21 cellular contexts compared by ENCODE assay signal in the genomic region with DNA sequence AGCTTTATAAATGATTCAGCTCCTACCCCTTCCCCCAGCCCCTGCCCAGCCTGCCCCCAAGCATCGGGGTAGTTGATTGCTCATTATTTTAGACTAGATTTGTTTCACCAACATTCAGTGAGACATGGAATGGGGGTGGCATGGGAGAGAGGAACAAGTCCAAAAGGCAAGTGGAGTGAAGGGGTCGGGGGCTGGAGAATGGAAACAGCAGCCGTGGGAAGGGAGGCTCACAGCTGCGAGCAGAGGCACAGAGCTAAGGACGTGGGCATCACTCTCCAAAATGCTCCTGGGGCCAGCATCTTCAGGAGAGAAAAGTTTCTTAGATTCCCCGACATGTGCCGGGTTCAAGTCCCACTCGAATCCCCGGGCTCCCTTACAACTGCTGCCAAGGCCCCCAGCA. TPM values are rescaled to one million over a fixed set of nuclear protein-coding genes. Genes with fewer than 3 reads are reported as not detected.
DNase-seq lines count a peak whose midpoint lies in the region; ATAC-seq and TF ChIP-seq lines count a peak whose summit lies in the region.
"Had no signal": no experiment of that assay in that cellular context is flagged by ENCODE, and none has a peak within 500 bp of the region (broad histone marks: within the 10 kb centered on the region; RNA-seq: fewer than 3 reads in every experiment).

No MANE protein-coding gene starts in this region.

- H3K23ac ChIP-seq in H9 (ENCODE audit: insufficient read length, low read depth, low read length) (no peak overlapping the region), mesendoderm (ENCODE audit: low read length) (no peak overlapping the region)

- H3K27ac Mint-ChIP-seq in H9, result peak overlapping the region in 2 of 3 experiments; percentile 9 to 80; a peak in 4 of 7 replicates
- peak overlapping the region; percentile 89 for H3K27ac Mint-ChIP-seq in dendritic cell treated with granulocyte-macrophage colony-stimulating factor and Interleukin-4, amounts not matched to agents 40 ng/mL and 50 ng/mL, for 4 days
- H3K27ac Mint-ChIP-seq: CD14-positive monocyte; CD4-positive, alpha-beta T cell had no signal

- no peak overlapping the region for H2BK20ac ChIP-seq in H9 (ENCODE audit: low read depth, low read length, poor library complexity, severe bottlenecking)

- H3K79me1 ChIP-seq in H9 (ENCODE audit: insufficient read depth, low read depth, low read length, poor library complexity, severe bottlenecking), result no peaks in the 10 kb centered on the region
- no peaks in the 10 kb centered on the region for H3K79me1 ChIP-seq in mesendoderm (ENCODE audit: low read length)

- H3K14ac ChIP-seq in H9 (ENCODE audit: insufficient read depth, low read length), result peak overlapping the region; percentile 50; the same call in 1 of the 2 replicates

- H3K27me3 ChIP-seq in H9 (ENCODE audit: insufficient read depth, low read length), result no peaks in the 10 kb centered on the region
- no peaks in the 10 kb centered on the region for H3K27me3 ChIP-seq in mesendoderm (ENCODE audit: insufficient read depth, low read length, poor library complexity)
- H3K27me3 ChIP-seq: BE2C; BLaER1 treated with 17β-estradiol and CSF1 and Interleukin-3, amounts not matched to agents 10 nM and 100 nM had no signal

- H3K36me3 Mint-ChIP-seq in H9 (ENCODE audit: insufficient read depth in 1 of 3, low read depth in 3 of 3), result no peaks in the 10 kb centered on the region
- H3K36me3 Mint-ChIP-seq in dendritic cell treated with granulocyte-macrophage colony-stimulating factor and Interleukin-4, amounts not matched to agents 40 ng/mL and 50 ng/mL, for 4 days (ENCODE audit: low read depth), result peaks cover 10% of the 10 kb centered on the region
- H3K36me3 Mint-ChIP-seq: CD14-positive monocyte had no signal

- 0 out of 5 replicates have a peak overlapping the region, but pooled peaks of 1 of the 2 experiments have one; percentile 8 for H3K4me3 Mint-ChIP-seq in H9
- no peak overlapping the region for H3K4me3 Mint-ChIP-seq in dendritic cell treated with granulocyte-macrophage colony-stimulating factor and Interleukin-4, amounts not matched to agents 40 ng/mL and 50 ng/mL, for 4 days
- H3K4me3 Mint-ChIP-seq: CD14-positive monocyte; CD4-positive, alpha-beta T cell had no signal

- no peaks in the 10 kb centered on the region for H3K27me3 Mint-ChIP-seq in H9 (ENCODE audit: low read depth)
- H3K27me3 Mint-ChIP-seq in dendritic cell treated with granulocyte-macrophage colony-stimulating factor and Interleukin-4, amounts not matched to agents 40 ng/mL and 50 ng/mL, for 4 days, result peaks cover 2% of the 10 kb centered on the region
- H3K27me3 Mint-ChIP-seq: CD4-positive, alpha-beta T cell had no signal

- H4K20me1 ChIP-seq in H9 (ENCODE audit: control insufficient read depth, insufficient read depth, insufficient read length), result no peaks in the 10 kb centered on the region
- H4K20me1 ChIP-seq: BLaER1 treated with 17β-estradiol and CSF1 and Interleukin-3, amounts not matched to agents 10 nM and 100 nM had no signal

- H3K56ac ChIP-seq in H9 (ENCODE audit: insufficient read length, low read depth, low read length) (no peak overlapping the region), mesendoderm (ENCODE audit: low read length) (no peak overlapping the region)

- H3K4me1 ChIP-seq in H9 (ENCODE audit: insufficient read depth, low read length) (peaks cover 7% of the 10 kb centered on the region; the same call in 1 of the 2 replicates), mesendoderm (ENCODE audit: control insufficient read depth, low read depth, low read length) (peaks cover 10% of the 10 kb centered on the region)
- H3K4me1 ChIP-seq: HAP-1 had no signal

- peaks cover 51 to 59% of the 10 kb centered on the region in 2 experiments for H3K4me1 Mint-ChIP-seq in H9
- peaks cover 83% of the 10 kb centered on the region for H3K4me1 Mint-ChIP-seq in dendritic cell treated with granulocyte-macrophage colony-stimulating factor and Interleukin-4, amounts not matched to agents 40 ng/mL and 50 ng/mL, for 4 days (ENCODE audit: low read depth)

- no peak for ATAC-seq in Right ventricle myocardium inferior
- no peak for ATAC-seq in HG03565 (IDR thresholded peaks at IDR 0.05; ENCODE audit: unreplicated experiment)

- H3K79me2 ChIP-seq in H9 (ENCODE audit: insufficient read depth, low read length), result no peaks in the 10 kb centered on the region
- no peaks in the 10 kb centered on the region for H3K79me2 ChIP-seq in mesendoderm (ENCODE audit: control insufficient read depth, insufficient read depth, low read length)

- no peak overlapping the region for H2BK5ac ChIP-seq in H9 (ENCODE audit: insufficient read length, low read length)
- H2BK5ac ChIP-seq in mesendoderm (ENCODE audit: low read length), result no peak overlapping the region

- intact Hi-C loops in Right ventricle myocardium inferior (cut with DNase I), result no loop called here
- intact Hi-C loops in cardiac septum (cut with DNase I), result no loop called here
- intact Hi-C loops in dendritic cell treated with granulocyte-macrophage colony-stimulating factor and Interleukin-4, amounts not matched to agents 40 ng/mL and 50 ng/mL, for 4 days (cut with micrococcal nuclease), result no loop called here

- no peak overlapping the region for H2BK120ac ChIP-seq in H9 (ENCODE audit: low read depth, low read length, poor library complexity, severe bottlenecking)
- no peak overlapping the region for H2BK120ac ChIP-seq in mesendoderm (ENCODE audit: low read depth, low read length)

- H2BK15ac ChIP-seq in H9 (ENCODE audit: low read depth, low read length) (no peak overlapping the region), mesendoderm (replicated peaks; ENCODE audit: low read depth) (no peak overlapping the region)

- H3K4me2 ChIP-seq in H9 (ENCODE audit: insufficient read depth, insufficient read length, low read length), result no peak overlapping the region
- H3K4me2 ChIP-seq in mesendoderm (ENCODE audit: low read length), result no peak overlapping the region

- no peak overlapping the region for H4K8ac ChIP-seq in H9 (replicated peaks; ENCODE audit: insufficient read length, low read depth, low read length)
- no peak overlapping the region for H4K8ac ChIP-seq in mesendoderm (ENCODE audit: low read depth, low read length)

- TF ChIP-seq CTCF in H9 (conservative IDR thresholded peaks at IDR 0.05), result no peak

- no peaks in the 10 kb centered on the region for H3K36me3 ChIP-seq in mesendoderm (ENCODE audit: control insufficient read depth, insufficient read depth, low read length)
- H3K36me3 ChIP-seq: BE2C; BLaER1 treated with 17β-estradiol and CSF1 and Interleukin-3, amounts not matched to agents 10 nM and 100 nM; HAP-1 had no signal

- H2BK12ac ChIP-seq in H9 (ENCODE audit: insufficient read length, low read depth, low read length), result no peak overlapping the region

- H4K5ac ChIP-seq in H9 (ENCODE audit: insufficient read length, low read depth, low read length) (no peak overlapping the region), mesendoderm (ENCODE audit: low read length) (no peak overlapping the region)

- H3K9me3 ChIP-seq in H9 (ENCODE audit: control insufficient read depth, low read depth, low read length), result no peaks in the 10 kb centered on the region
- H3K9me3 ChIP-seq: BE2C; BLaER1 treated with 17β-estradiol and CSF1 and Interleukin-3, amounts not matched to agents 10 nM and 100 nM; HAP-1 had no signal

- DNase-seq in Right ventricle myocardium inferior (ENCODE audit: missing footprints), result peak; percentile 3
- no peak for DNase-seq in cardiac septum (ENCODE audit: low spot score)
- no peak for DNase-seq in H9
- no peak for DNase-seq in mesendoderm
- DNase-seq in NCI-H82 treated with DMSO at 0.1 percent for 48 hours (lab: John Stamatoyannopoulos, UW; ENCODE audit: unreplicated experiment), result no peak
- DNase-seq in NCI-H524 (lab: John Stamatoyannopoulos, UW), result no peak
- DNase-seq: ACHN; AML-193; BE2C; Calu3; CD4-positive, alpha-beta T cell; COR-L47; DMS53; DND-41 had no signal

- no peak overlapping the region for H2AFZ ChIP-seq in H9 (ENCODE audit: low read length)

- H3K4ac ChIP-seq in H9 (ENCODE audit: low read depth, low read length), result no peak overlapping the region
- no peak overlapping the region for H3K4ac ChIP-seq in mesendoderm (ENCODE audit: low read depth, low read length)

- H3K18ac ChIP-seq in H9 (ENCODE audit: insufficient read length, low read depth, low read length) (no peak overlapping the region), mesendoderm (ENCODE audit: low read length) (peak overlapping the region; percentile 5)

- no peak overlapping the region for H3T11ph ChIP-seq in H9 (ENCODE audit: low read length)

- no peak overlapping the region for H3K4me3 ChIP-seq in mesendoderm (ENCODE audit: low read length)
- H3K4me3 ChIP-seq: BLaER1 treated with 17β-estradiol and CSF1 and Interleukin-3, amounts not matched to agents 10 nM and 100 nM; HAP-1 had no signal

- H3K9ac ChIP-seq in H9 (ENCODE audit: extremely low read depth, insufficient read length, low read length), result no peak overlapping the region
- no peak overlapping the region for H3K9ac ChIP-seq in mesendoderm (ENCODE audit: low read length)

- H3K9me3 Mint-ChIP-seq in H9, result no peaks in the 10 kb centered on the region
- no peaks in the 10 kb centered on the region for H3K9me3 Mint-ChIP-seq in dendritic cell treated with granulocyte-macrophage colony-stimulating factor and Interleukin-4, amounts not matched to agents 40 ng/mL and 50 ng/mL, for 4 days
- H3K9me3 Mint-ChIP-seq: CD14-positive monocyte; CD4-positive, alpha-beta T cell had no signal

- no peak overlapping the region for H4K91ac ChIP-seq in H9 (ENCODE audit: insufficient read length, low read depth, low read length)

- WGBS in H9 (ENCODE audit: extremely low coverage, insufficient read length, low lambda C conversion rate), result no CpG with 5 or more reads among the region's 9 CpGs
- WGBS in mesendoderm (ENCODE audit: extremely low coverage, insufficient coverage, low lambda C conversion rate), result no CpG with 5 or more reads among the region's 9 CpGs

- H3K23me2 ChIP-seq in H9 (ENCODE audit: insufficient read length, low read depth, low read length, poor library complexity, severe bottlenecking), result no peaks in the 10 kb centered on the region

- H3K27ac ChIP-seq in H9 (ENCODE audit: insufficient read length, low read depth, low read length) (no peak overlapping the region), mesendoderm (ENCODE audit: low read depth, low read length) (no peak overlapping the region)
- H3K27ac ChIP-seq: 22Rv1 had no signal

- H2AK5ac ChIP-seq in H9 (ENCODE audit: insufficient read length, low read length) (no peak overlapping the region), mesendoderm (ENCODE audit: low read length) (no peak overlapping the region)

RNA-seq across cellular contexts. Expression of a gene that starts 19.3 kb away (rescaled TPM):
- total RNA-seq in Right ventricle myocardium inferior (1.1 TPM), cardiac septum (0.57 TPM), H9 (2021) (26.8 and 30.1 TPM in 2 replicates)
- 10.3 TPM for polyA plus RNA-seq in mesendoderm (2013, experiment 1 of 2)
- polyA plus RNA-seq in mesendoderm (2013, experiment 2 of 2), result 10.9 TPM

RNA-seq across cellular contexts. Expression of a gene that starts 56.4 kb away (rescaled TPM):
- total RNA-seq in Right ventricle myocardium inferior, result not detected
- not detected for total RNA-seq in cardiac septum
- 1.8 and 2.8 TPM in 2 replicates for total RNA-seq in H9 (2021)
- polyA plus RNA-seq in mesendoderm (2013, experiment 1 of 2), result 0.31 TPM
- polyA plus RNA-seq in mesendoderm (2013, experiment 2 of 2), result 0.36 TPM
- total RNA-seq: Calu3, H4 had no signal

Comparison
In these comparisons a context has a peak if more than half of its experiments do, and no peak if none do; other contexts are left out.
1. RNA of a gene that starts 19.3 kb away (total RNA-seq): 26.8 to 30.1 TPM in H9; 1.1 TPM in Right ventricle myocardium inferior (single experiment) and 0.57 TPM in cardiac septum (single experiment); every median in the first group is over 10 times any median in the second.